In the genomic region with DNA sequence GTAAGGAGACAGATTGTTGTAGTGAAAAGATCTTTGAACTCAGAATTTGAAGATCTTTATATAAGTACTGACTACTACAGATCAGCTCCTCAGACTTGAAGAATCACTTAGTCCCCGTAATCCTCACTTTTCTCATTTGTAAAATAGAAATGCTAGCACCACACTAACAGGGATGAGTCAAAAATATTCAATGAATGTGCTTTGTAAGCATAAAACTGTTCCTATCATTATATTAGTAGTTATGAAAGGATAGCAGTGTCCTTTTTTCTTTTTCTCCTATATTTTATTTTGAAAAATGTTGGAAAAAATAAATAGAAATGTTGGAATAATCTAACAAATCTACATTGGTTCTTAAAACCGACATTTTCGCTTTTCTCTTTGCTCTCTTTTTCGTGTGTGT, we compare ENCODE assay signal across 1 cellular context.
A peak's percentile ranks its signal among the peaks of the same experiment; 100 is the strongest.
TF ChIP-seq lines count a peak whose summit lies in the region.

No MANE protein-coding gene starts in this region.

TF ChIP-seq in IMR-90, 13 proteins besides CTCF, POLR2A, EP300 and RAD21:
- TF ChIP-seq NFE2L2 (IDR thresholded peaks at IDR 0.05; ENCODE audit: low read depth, low read length) (no peak), MAFK (IDR thresholded peaks at IDR 0.05; ENCODE audit: low read depth, low read length) (peak; percentile 70)
